1 cellular context compared by ENCODE assay signal in genomic region chr19:12669272-12670158, GRCh38.
TF ChIP-seq lines count a peak whose summit lies in the region.

No MANE protein-coding gene starts in this region.

TF ChIP-seq in HepG2, 621 proteins besides CTCF, POLR2A, EP300 and RAD21 (continued from another document and continues in another):
- TF ChIP-seq DMTF1 (CRISPR knock-in tag; IDR thresholded peaks at IDR 0.05) (no peak), KDM5A (IDR thresholded peaks at IDR 0.05; ENCODE audit: borderline replicate concordance, low read length) (peak; percentile 100), ETV6 (CRISPR knock-in tag; conservative IDR thresholded peaks at IDR 0.05) (no peak), NFKB2 (CRISPR knock-in tag; IDR thresholded peaks at IDR 0.05; ENCODE audit: borderline replicate concordance) (peak; percentile 47; the same call in 1 of the 2 replicates), UBTF (CRISPR knock-in tag; IDR thresholded peaks at IDR 0.05) (peak; percentile 47), ELF3 (CRISPR knock-in tag; IDR thresholded peaks at IDR 0.05) (peak; percentile 62), CEBPZ (IDR thresholded peaks at IDR 0.05; ENCODE audit: low read length) (no peak), ZNF512 (CRISPR knock-in tag; IDR thresholded peaks at IDR 0.05) (no peak), ZFP91 (CRISPR knock-in tag; IDR thresholded peaks at IDR 0.05; ENCODE audit: borderline replicate concordance) (peak; percentile 42; the same call in 1 of the 2 replicates), ZFP36L1 (CRISPR knock-in tag; IDR thresholded peaks at IDR 0.05) (0 out of 2 replicates have a peak, but pooled peaks have one; percentile 35), KDM4B (CRISPR knock-in tag; IDR thresholded peaks at IDR 0.05) (peak; percentile 21; the same call in 1 of the 2 replicates), ZFP36L2 (CRISPR knock-in tag; IDR thresholded peaks at IDR 0.05) (no peak), THAP7 (CRISPR knock-in tag; IDR thresholded peaks at IDR 0.05) (no peak), ZNF766 (CRISPR knock-in tag; IDR thresholded peaks at IDR 0.05; ENCODE audit: borderline replicate concordance) (no peak; the same call in 1 of the 2 replicates), ZNF24 (IDR thresholded peaks at IDR 0.05) (peak; percentile 48; the same call in 1 of the 2 replicates), ELF1 (CRISPR knock-in tag; IDR thresholded peaks at IDR 0.05) (peak; percentile 97), CREB3 (CRISPR knock-in tag; IDR thresholded peaks at IDR 0.05) (no peak), SIX1 (CRISPR knock-in tag; IDR thresholded peaks at IDR 0.05; ENCODE audit: borderline replicate concordance) (peak; percentile 39; the same call in 1 of the 2 replicates), DDIT3 (CRISPR knock-in tag; IDR thresholded peaks at IDR 0.05) (no peak), FIP1L1 (IDR thresholded peaks at IDR 0.05; ENCODE audit: borderline replicate concordance, insufficient read depth, low read depth, low read length) (no peak), ZFP41 (CRISPR knock-in tag; IDR thresholded peaks at IDR 0.05; ENCODE audit: borderline replicate concordance) (no peak; the same call in 1 of the 2 replicates), ZNF143 (CRISPR knock-in tag; IDR thresholded peaks at IDR 0.05) (peak; percentile 69; the same call in 1 of the 2 replicates), ZNF781 (CRISPR knock-in tag; IDR thresholded peaks at IDR 0.05; ENCODE audit: borderline replicate concordance, not compliant biosample characterization) (peak; percentile 66), ZNF713 (CRISPR knock-in tag; IDR thresholded peaks at IDR 0.05) (no peak), ZNF646 (CRISPR knock-in tag; IDR thresholded peaks at IDR 0.05) (no peak), MEIS1 (CRISPR knock-in tag; IDR thresholded peaks at IDR 0.05; ENCODE audit: borderline replicate concordance) (no peak), KLF16 (CRISPR knock-in tag; IDR thresholded peaks at IDR 0.05) (peak in 1 of 2 experiments; percentile 86; a peak in 1 of 4 replicates), ZNF460 (CRISPR knock-in tag; IDR thresholded peaks at IDR 0.05; ENCODE audit: borderline replicate concordance) (no peak), THAP9 (CRISPR knock-in tag; IDR thresholded peaks at IDR 0.05; ENCODE audit: borderline replicate concordance) (peak; percentile 89; the same call in 1 of the 2 replicates), ERF (CRISPR knock-in tag; IDR thresholded peaks at IDR 0.05) (peak; percentile 40; the same call in 1 of the 2 replicates), ZFP36 (IDR thresholded peaks at IDR 0.05; ENCODE audit: borderline replicate concordance, low read depth, low read length, partially characterized antibody) (no peak), ZNF562 (CRISPR knock-in tag; IDR thresholded peaks at IDR 0.05; ENCODE audit: borderline replicate concordance) (no peak)
